8 cellular contexts compared by ENCODE assay signal in genomic region chr3:132721479-132722164, GRCh38. TPM values are rescaled to one million over a fixed set of nuclear protein-coding genes. Genes with fewer than 3 reads are reported as not detected.
DNase-seq lines count a peak whose midpoint lies in the region; ATAC-seq and TF ChIP-seq lines count a peak whose summit lies in the region.

No MANE protein-coding gene starts in this region.

- CTCF ChIA-PET in RWPE1 (lab: Yijun Ruan, JAX) = interaction anchor here (0.5 to 0.6 kb wide), 2 partner anchors 38 to 120 kb away, joined by 3 to 4 read pairs; no protein-coding TSS in a partner anchor

- peak overlapping the region; percentile 88 for H3K4me3 ChIP-seq in ACC112 (ENCODE audit: low read depth, low read length)
- peak overlapping the region; percentile 78 for H3K4me3 ChIP-seq in GM12865 (ENCODE audit: low read depth, low read length)
- H3K4me3 ChIP-seq in breast epithelium = peak overlapping the region; percentile 80 to 98 (median 92)
- H3K4me3 ChIP-seq in skeletal muscle tissue (ENCODE audit: low read length in 3 of 3) = peak overlapping the region; percentile 82 to 88 (median 84)

- POLR2A ChIA-PET in RWPE1 (lab: Yijun Ruan, JAX; ENCODE audit: low non-redundant PET) = no interaction called here

- DNase-seq in GM12865 (ENCODE audit: low read depth) (peak; percentile 62), RWPE1 (ENCODE audit: low spot score) (peak; percentile 36), breast epithelium (ENCODE audit: low spot score in 2 of 2) (peak; percentile 59 to 71), iris pigment epithelial cell (ENCODE audit: low read depth) (peak; percentile 75)

- peak overlapping the region; percentile 84 to 90 (median 89) for H3K9ac ChIP-seq in skeletal muscle tissue (ENCODE audit: low read depth in 1 of 3, low read length in 3 of 3)

- no peaks in the 10 kb centered on the region for H3K9me3 ChIP-seq in breast epithelium
- no peaks in the 10 kb centered on the region for H3K9me3 ChIP-seq in skeletal muscle tissue (ENCODE audit: control insufficient read depth in 3 of 3, low read length in 3 of 3)

- H3K27ac ChIP-seq in ACC112 (ENCODE audit: low read depth, low read length) (peak overlapping the region; percentile 16), RWPE1 (peak overlapping the region; percentile 95), breast epithelium (peak overlapping the region; percentile 98), skeletal muscle tissue (ENCODE audit: low read depth, low read length) (peak overlapping the region; percentile 97)

- peak overlapping the region; percentile 70 for H2AFZ ChIP-seq in ACC112 (ENCODE audit: low read length, unreplicated experiment)

- H3K27me3 ChIP-seq in ACC112 (ENCODE audit: insufficient read depth, low read length) (no peaks in the 10 kb centered on the region), breast epithelium (no peaks in the 10 kb centered on the region), skeletal muscle tissue (ENCODE audit: control insufficient read depth in 3 of 3, insufficient read depth in 3 of 3, low read length in 3 of 3) (no peaks in the 10 kb centered on the region)

- TF ChIP-seq POLR2A in breast epithelium (IDR thresholded peaks at IDR 0.05) = no peak

- ATAC-seq in HG03520 (IDR thresholded peaks at IDR 0.05; ENCODE audit: unreplicated experiment) = peak; percentile 26
- ATAC-seq in HG03280 (IDR thresholded peaks at IDR 0.05; ENCODE audit: unreplicated experiment) = no peak

- peaks cover 24% of the 10 kb centered on the region for H3K4me1 ChIP-seq in ACC112 (ENCODE audit: control insufficient read depth, insufficient read depth, low read length, unreplicated experiment)
- no peaks in the 10 kb centered on the region for H3K4me1 ChIP-seq in breast epithelium
- peaks cover 11 to 33% (median 18%) of the 10 kb centered on the region in 3 donors for H3K4me1 ChIP-seq in skeletal muscle tissue (ENCODE audit: control insufficient read depth in 3 of 3, insufficient read depth in 3 of 3, low read length in 3 of 3)

- H3K79me2 ChIP-seq in ACC112 (ENCODE audit: control insufficient read depth, insufficient read depth, low read length, unreplicated experiment) = peaks cover 24% of the 10 kb centered on the region

- TF ChIP-seq CTCF in GM12865 (IDR thresholded peaks at IDR 0.05; ENCODE audit: insufficient read depth, low read depth, low read length, missing control alignments) = no peak
- TF ChIP-seq CTCF in RWPE1 (conservative IDR thresholded peaks at IDR 0.05; ENCODE audit: low read depth) = peak; percentile 38; the same call in 1 of the 2 replicates
- peak in 2 of 3 donors; percentile 37 to 51 for TF ChIP-seq CTCF in breast epithelium (IDR thresholded peaks at IDR 0.05)

- intact Hi-C loops in breast epithelium (cut with DNase I; ENCODE audit: low total_unique reads) = no loop called here

- H3K36me3 ChIP-seq in ACC112 (ENCODE audit: insufficient read depth, low read length) = peaks cover 17% of the 10 kb centered on the region
- no peaks in the 10 kb centered on the region for H3K36me3 ChIP-seq in breast epithelium
- H3K36me3 ChIP-seq in skeletal muscle tissue (ENCODE audit: control insufficient read depth in 3 of 3, insufficient read depth in 3 of 3, low read length in 3 of 3) = peaks cover 0 to 11% (median 4%) of the 10 kb centered on the region in 3 donors

RNA-seq across cellular contexts. Expression of gene NPHP3, which starts 0.6 kb away (rescaled TPM):
- total RNA-seq in breast epithelium (10 to 100 TPM; 53.0 to 98.2 (median 54.7) TPM), skeletal muscle tissue (50.6 TPM)

Comparison
In these comparisons a context has a peak if more than half of its experiments do, and no peak if none do; other contexts are left out.
1. H3K27ac ChIP-seq: peak in every context shown above with its lines; median percentile 98 in breast epithelium; 97 in skeletal muscle tissue; 95 in RWPE1; 16 in ACC112.